23 cellular contexts compared by ENCODE assay signal in the genomic region with DNA sequence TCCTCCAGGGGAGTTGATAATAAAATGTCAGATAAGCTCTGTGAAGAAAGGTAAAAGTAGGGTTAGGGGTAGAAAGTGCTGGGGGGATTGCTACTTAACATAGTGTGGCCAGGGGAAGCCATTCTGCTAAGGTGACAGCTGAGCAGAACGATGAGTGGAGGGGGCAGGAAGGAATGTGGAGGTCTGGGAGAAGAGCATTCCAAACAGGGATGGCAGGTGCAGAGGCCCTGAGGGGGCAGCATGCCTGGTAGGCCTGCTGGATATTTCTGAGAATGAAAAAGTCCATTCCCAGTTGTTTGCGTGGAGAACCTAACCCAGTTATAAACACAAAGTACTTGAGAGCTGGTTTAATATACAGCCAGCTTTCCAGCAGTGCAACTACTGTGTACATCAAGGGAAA. TPM values are rescaled to one million over a fixed set of nuclear protein-coding genes. Genes with fewer than 3 reads are reported as not detected.
"Had no signal": no experiment of that assay in that cellular context is flagged by ENCODE, and none has a peak within 500 bp of the region (broad histone marks: within the 10 kb centered on the region; RNA-seq: fewer than 3 reads in every experiment).

No MANE protein-coding gene starts in this region.

- ATAC-seq: activated T-cell treated with anti-CD3 and anti-CD28 coated beads, Interleukin-2, amount 50 U/mL, for 4 hours; left lung; stimulated activated memory B cell treated with anti-CD40 and anti-IgM and Interleukin-4, amounts not matched to agents 10 μg/mL and 1 μg/mL and 100 μg/mL, for 72 hours; T-cell; WTC11 had no signal

- H3K27me3 ChIP-seq: brain microvascular endothelial cell, colonic mucosa had no signal

- H3K36me3 ChIP-seq: brain microvascular endothelial cell, colonic mucosa had no signal

- DNase-seq: activated CD4-positive, alpha-beta memory T cell treated with anti-CD3 and anti-CD28 coated beads for 36 hours; activated CD4-positive, alpha-beta T cell treated with anti-CD3 and anti-CD28 coated beads for 4 hours; activated effector memory CD4-positive, alpha-beta T cell treated with Interleukin-2 at 50 U/mL for 16 hours; activated naive CD4-positive, alpha-beta T cell treated with anti-CD3 and anti-CD28 coated beads, Interleukin-2, amount 10 ng/mL, durations not matched to agents 7 days and 5 days; activated T-cell treated with anti-CD3 and anti-CD28 coated beads, Interleukin-2, amount 50 U/mL, for 4 hours; brain microvascular endothelial cell; colonic mucosa; left lung; naive B cell; sigmoid colon; spleen; stimulated activated CD4-positive, alpha-beta T cell treated with anti-CD3 and anti-CD28 coated beads, Interleukin-4, amount 100 ng/mL, for 4 hours; T-cell had no signal

- H3K4me3 ChIP-seq: colonic mucosa, left lung, sigmoid colon, spleen, thoracic aorta had no signal

- H3K9me3 ChIP-seq: colonic mucosa, left lung, sigmoid colon, thoracic aorta had no signal

- H3K27ac ChIP-seq: brain microvascular endothelial cell, colonic mucosa, parathyroid adenoma, sigmoid colon, thoracic aorta had no signal

- H3K4me1 ChIP-seq: colonic mucosa, parathyroid adenoma had no signal

RNA-seq across cellular contexts. Expression of gene GFRA4, which starts 9.3 kb away (rescaled TPM):
- total RNA-seq: activated CD4-positive, alpha-beta memory T cell treated with anti-CD3 and anti-CD28 coated beads for 36 hours; activated T-cell treated with anti-CD3 and anti-CD28 coated beads, Interleukin-2, amount 50 U/mL, for 4 hours; aorta; colonic mucosa; frontal cortex; kidney; left lung; lung microvascular endothelial cell; sigmoid colon; spleen; T-cell; thoracic aorta; urinary bladder; WTC11 had no signal
- polyA plus RNA-seq: aorta, esophagus, sigmoid colon, spleen, urinary bladder had no signal

RNA-seq across cellular contexts. Expression of gene ADAM33, which starts 27.9 kb away (rescaled TPM):
- total RNA-seq: activated CD4-positive, alpha-beta memory T cell treated with anti-CD3 and anti-CD28 coated beads for 36 hours; activated T-cell treated with anti-CD3 and anti-CD28 coated beads, Interleukin-2, amount 50 U/mL, for 4 hours; T-cell had no signal

RNA-seq across cellular contexts. Expression of gene SIGLEC1, which starts 58.5 kb away (rescaled TPM):
- total RNA-seq: lung microvascular endothelial cell had no signal
